In genomic region chr15:79978694-79979519, GRCh38 we compare ENCODE assay signal across 1 cellular context.
TF ChIP-seq lines count a peak whose summit lies in the region.

No MANE protein-coding gene starts in this region.

TF ChIP-seq in HepG2, 621 proteins besides CTCF, POLR2A, EP300 and RAD21 (continued from another document and continues in another):
- TF ChIP-seq ZNF407 (CRISPR knock-in tag; IDR thresholded peaks at IDR 0.05; ENCODE audit: not compliant biosample characterization) = no peak
- no peak for TF ChIP-seq ZZZ3 (CRISPR knock-in tag; IDR thresholded peaks at IDR 0.05; ENCODE audit: borderline replicate concordance)
- no peak for TF ChIP-seq ZNF770 (CRISPR knock-in tag; IDR thresholded peaks at IDR 0.05)
- no peak for TF ChIP-seq STAT5B (CRISPR knock-in tag; IDR thresholded peaks at IDR 0.05)
- TF ChIP-seq CENPT (CRISPR knock-in tag; IDR thresholded peaks at IDR 0.05; ENCODE audit: low read depth) = no peak
- TF ChIP-seq FOXA1 (IDR thresholded peaks at IDR 0.05) = no peak
- no peak for TF ChIP-seq FOXA1 (CRISPR knock-in tag; IDR thresholded peaks at IDR 0.05)
- no peak for TF ChIP-seq ARNTL (CRISPR knock-in tag; IDR thresholded peaks at IDR 0.05)
- TF ChIP-seq RFX5 (IDR thresholded peaks at IDR 0.05; ENCODE audit: low read depth, low read length) = no peak
- peak; percentile 64 for TF ChIP-seq TCF7 (IDR thresholded peaks at IDR 0.05; ENCODE audit: low read depth)
- TF ChIP-seq GABPB1 (CRISPR knock-in tag; IDR thresholded peaks at IDR 0.05) = no peak
- peak; percentile 96 for TF ChIP-seq NCOR1 (IDR thresholded peaks at IDR 0.05; ENCODE audit: borderline replicate concordance, low read length)
- peak; percentile 83 for TF ChIP-seq ZFP36L1 (CRISPR knock-in tag; IDR thresholded peaks at IDR 0.05)
- no peak for TF ChIP-seq MXI1 (IDR thresholded peaks at IDR 0.05; ENCODE audit: borderline replicate concordance, low read depth, low read length)
- no peak for TF ChIP-seq ZBTB49 (CRISPR knock-in tag; IDR thresholded peaks at IDR 0.05; ENCODE audit: borderline replicate concordance)
- TF ChIP-seq POLR2AphosphoS5 (IDR thresholded peaks at IDR 0.05; ENCODE audit: low read depth, low read length) = no peak
- TF ChIP-seq ZFP1 (CRISPR knock-in tag; IDR thresholded peaks at IDR 0.05) = 0 out of 2 replicates have a peak, but pooled peaks have one; percentile 20
- TF ChIP-seq POGZ (CRISPR knock-in tag; IDR thresholded peaks at IDR 0.05) = peak; percentile 66
- TF ChIP-seq ZNF577 (CRISPR knock-in tag; IDR thresholded peaks at IDR 0.05; ENCODE audit: borderline replicate concordance, low read depth) = no peak
- TF ChIP-seq ZKSCAN8 (CRISPR knock-in tag; IDR thresholded peaks at IDR 0.05; ENCODE audit: borderline replicate concordance) = peak; percentile 99
- no peak for TF ChIP-seq U2AF1 (optimal IDR thresholded peaks at IDR 0.05; ENCODE audit: low read depth, low read length)
- no peak for TF ChIP-seq EEA1 (CRISPR knock-in tag; IDR thresholded peaks at IDR 0.05; ENCODE audit: borderline replicate concordance)
- no peak for TF ChIP-seq PRPF4 (IDR thresholded peaks at IDR 0.05; ENCODE audit: low read depth, low read length, poor library complexity, severe bottlenecking)
- no peak for TF ChIP-seq ATF6 (CRISPR knock-in tag; conservative IDR thresholded peaks at IDR 0.05)
- TF ChIP-seq ATF2 (CRISPR knock-in tag; IDR thresholded peaks at IDR 0.05) = peak; percentile 22; the same call in 1 of the 2 replicates
- no peak for TF ChIP-seq SP1 (IDR thresholded peaks at IDR 0.05)
- TF ChIP-seq SP1 (CRISPR knock-in tag; IDR thresholded peaks at IDR 0.05) = no peak
- TF ChIP-seq KAT8 (CRISPR knock-in tag; IDR thresholded peaks at IDR 0.05) = no peak
- TF ChIP-seq ZNF883 (CRISPR knock-in tag; IDR thresholded peaks at IDR 0.05; ENCODE audit: not compliant biosample characterization) = no peak
- TF ChIP-seq PHF5A (CRISPR knock-in tag; IDR thresholded peaks at IDR 0.05; ENCODE audit: low read depth, unreplicated experiment) = peak; percentile 47
- 0 out of 2 replicates have a peak, but pooled peaks have one; percentile 45 for TF ChIP-seq ZNF121 (CRISPR knock-in tag; IDR thresholded peaks at IDR 0.05)
- TF ChIP-seq MAF1 (CRISPR knock-in tag; IDR thresholded peaks at IDR 0.05; ENCODE audit: borderline replicate concordance) = no peak
- no peak for TF ChIP-seq ZNF333 (CRISPR knock-in tag; IDR thresholded peaks at IDR 0.05; ENCODE audit: borderline replicate concordance)
- no peak for TF ChIP-seq TBX3 (IDR thresholded peaks at IDR 0.05; ENCODE audit: borderline replicate concordance)
- no peak for TF ChIP-seq CBX1 (IDR thresholded peaks at IDR 0.05; ENCODE audit: low read depth)
- TF ChIP-seq ZNF543 (CRISPR knock-in tag; IDR thresholded peaks at IDR 0.05) = no peak
- TF ChIP-seq ZNF724P (CRISPR knock-in tag; IDR thresholded peaks at IDR 0.05; ENCODE audit: borderline replicate concordance) = no peak
- TF ChIP-seq ELK4 (CRISPR knock-in tag; IDR thresholded peaks at IDR 0.05; ENCODE audit: borderline replicate concordance) = no peak
- TF ChIP-seq ZBTB34 (CRISPR knock-in tag; IDR thresholded peaks at IDR 0.05) = 0 out of 2 replicates have a peak, but pooled peaks have one; percentile 42
- peak; percentile 92 for TF ChIP-seq ZNF644 (CRISPR knock-in tag; IDR thresholded peaks at IDR 0.05; ENCODE audit: low read depth)
- TF ChIP-seq ZNF354B (CRISPR knock-in tag; IDR thresholded peaks at IDR 0.05) = no peak
- no peak for TF ChIP-seq ZFP90 (CRISPR knock-in tag; IDR thresholded peaks at IDR 0.05; ENCODE audit: borderline replicate concordance)
- TF ChIP-seq CREM (IDR thresholded peaks at IDR 0.05) = peak; percentile 72
- TF ChIP-seq CREM (CRISPR knock-in tag; IDR thresholded peaks at IDR 0.05) = no peak
- no peak for TF ChIP-seq TOE1 (CRISPR knock-in tag; IDR thresholded peaks at IDR 0.05)
- peak; percentile 89 for TF ChIP-seq NR2F6 (IDR thresholded peaks at IDR 0.05)
- peak; percentile 85 for TF ChIP-seq NR2F6 (CRISPR knock-in tag; IDR thresholded peaks at IDR 0.05)
- peak; percentile 37; the same call in 1 of the 2 replicates for TF ChIP-seq MLX (CRISPR knock-in tag; IDR thresholded peaks at IDR 0.05)
- no peak for TF ChIP-seq NFYC (CRISPR knock-in tag; IDR thresholded peaks at IDR 0.05)
- no peak for TF ChIP-seq RFXANK (CRISPR knock-in tag; IDR thresholded peaks at IDR 0.05)
- TF ChIP-seq MED8 (CRISPR knock-in tag; IDR thresholded peaks at IDR 0.05; ENCODE audit: insufficient replicate concordance) = no peak
